In the genomic region with DNA sequence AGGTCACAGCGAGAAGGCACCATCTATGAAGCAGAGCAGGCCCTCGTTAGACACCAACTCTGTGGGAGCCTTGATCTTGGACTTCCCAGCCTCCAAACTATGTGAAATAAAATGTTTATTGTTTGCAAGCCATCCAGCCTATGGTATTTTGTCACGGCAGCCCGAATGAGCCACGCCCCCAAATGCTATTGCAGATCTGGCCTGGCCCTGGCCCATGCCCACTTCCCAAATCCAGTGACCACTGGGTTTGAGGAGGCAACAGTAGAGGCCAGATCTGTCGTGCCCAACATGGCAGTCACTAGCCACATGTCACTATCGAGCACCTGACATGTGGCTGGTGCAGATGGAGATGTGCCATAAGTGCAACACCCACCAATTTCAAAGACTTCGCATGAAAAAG, we compare ENCODE assay signal across 22 cellular contexts. TPM values are rescaled to one million over a fixed set of nuclear protein-coding genes. Genes with fewer than 3 reads are reported as not detected.
DNase-seq lines count a peak whose midpoint lies in the region; ATAC-seq lines count a peak whose summit lies in the region.
"Had no signal": no experiment of that assay in that cellular context is flagged by ENCODE, and none has a peak within 500 bp of the region (broad histone marks: within the 10 kb centered on the region; RNA-seq: fewer than 3 reads in every experiment).

No MANE protein-coding gene starts in this region.

- POLR2A ChIA-PET in activated CD4-positive, alpha-beta T cell treated with anti-CD3 and anti-CD28 coated beads for 36 hours (lab: Charles Lee), result interaction anchor here (1.1 to 4.4 kb wide), 3 partner anchors 9 to 170 kb away, joined by 5 to 64 read pairs (median 7); partner anchors contain the start of genes FBXW11 and STK10

- peaks cover 30% of the 10 kb centered on the region for H3K36me3 Mint-ChIP-seq in activated CD4-positive, alpha-beta T cell treated with anti-CD3 and anti-CD28 coated beads for 36 hours (ENCODE audit: low read depth)
- peaks cover 5% of the 10 kb centered on the region for H3K36me3 Mint-ChIP-seq in IgD-negative memory B cell
- peaks cover 87% of the 10 kb centered on the region for H3K36me3 Mint-ChIP-seq in activated T-helper 17 cell treated with anti-CD3 and anti-CD28 coated beads, Interleukin-2, amount 50 U/mL, for 72 hours (ENCODE audit: low read depth)
- no peaks in the 10 kb centered on the region for H3K36me3 Mint-ChIP-seq in natural killer cell treated with Interleukin-12 subunit alpha and Interleukin-12 subunit beta and Interleukin-15 and Interleukin-18, amount 100 ng/mL, for 72 hours

- no peak overlapping the region for H3K27ac ChIP-seq in substantia nigra (ENCODE audit: low read depth, low read length, poor library complexity, severe bottlenecking)
- H3K27ac ChIP-seq: cardiac muscle cell had no signal

- H3K4me1 Mint-ChIP-seq in activated CD4-positive, alpha-beta T cell treated with anti-CD3 and anti-CD28 coated beads for 36 hours, result peaks cover 97% of the 10 kb centered on the region
- peaks cover 66 to 73% (median 67%) of the 10 kb centered on the region in 3 donors for H3K4me1 Mint-ChIP-seq in IgD-negative memory B cell
- H3K4me1 Mint-ChIP-seq in activated T-helper 17 cell treated with anti-CD3 and anti-CD28 coated beads, Interleukin-2, amount 50 U/mL, for 72 hours, result peaks cover 58% of the 10 kb centered on the region
- H3K4me1 Mint-ChIP-seq in natural killer cell treated with Interleukin-12 subunit alpha and Interleukin-12 subunit beta and Interleukin-15 and Interleukin-18, amount 100 ng/mL, for 72 hours (ENCODE audit: low read depth in 2 of 2), result peaks cover 77 to 80% of the 10 kb centered on the region in 2 donors

- CTCF ChIA-PET in activated CD4-positive, alpha-beta T cell treated with anti-CD3 and anti-CD28 coated beads for 36 hours (lab: Charles Lee), result interaction anchor here (0.6 to 5.0 kb wide), 2 partner anchors 9 to 188 kb away, joined by 3 to 83 read pairs; partner anchors contain the start of gene STK10

- intact Hi-C loops in activated CD4-positive, alpha-beta T cell treated with anti-CD3 and anti-CD28 coated beads for 36 hours (cut with DNase I, micrococcal nuclease), result loop anchor here (5.0 to 10.0 kb wide), 6 partner anchors 45 to 1902 kb away; partner anchors contain the start of genes CREBRF (in 1 of the 2), DUSP1 (in 1 of the 2) and NPM1 (in 1 of the 2)
- intact Hi-C loops in left colon (cut with DNase I, micrococcal nuclease), result no loop called here

- no peaks in the 10 kb centered on the region for H3K27me3 Mint-ChIP-seq in activated CD4-positive, alpha-beta T cell treated with anti-CD3 and anti-CD28 coated beads for 36 hours
- no peaks in the 10 kb centered on the region for H3K27me3 Mint-ChIP-seq in IgD-negative memory B cell
- H3K27me3 Mint-ChIP-seq in activated T-helper 17 cell treated with anti-CD3 and anti-CD28 coated beads, Interleukin-2, amount 50 U/mL, for 72 hours, result no peaks in the 10 kb centered on the region
- no peaks in the 10 kb centered on the region for H3K27me3 Mint-ChIP-seq in natural killer cell treated with Interleukin-12 subunit alpha and Interleukin-12 subunit beta and Interleukin-15 and Interleukin-18, amount 100 ng/mL, for 72 hours

- no peak for ATAC-seq in activated CD4-positive, alpha-beta T cell treated with anti-CD3 and anti-CD28 coated beads for 36 hours
- no peak for ATAC-seq in activated T-helper 17 cell treated with anti-CD3 and anti-CD28 coated beads, Interleukin-2, amount 50 U/mL, for 72 hours (replicated peaks)
- no peak for ATAC-seq in natural killer cell treated with Interleukin-12 subunit alpha and Interleukin-12 subunit beta and Interleukin-15 and Interleukin-18, amount 100 ng/mL, for 72 hours
- ATAC-seq in left colon, result no peak
- ATAC-seq: WTC11 had no signal

- peak overlapping the region; percentile 75 for H3K4me3 Mint-ChIP-seq in activated CD4-positive, alpha-beta T cell treated with anti-CD3 and anti-CD28 coated beads for 36 hours
- H3K4me3 Mint-ChIP-seq in IgD-negative memory B cell, result peak overlapping the region in 3 of 4 donors; percentile 80 to 97 (median 91)
- peak overlapping the region; percentile 97 for H3K4me3 Mint-ChIP-seq in activated T-helper 17 cell treated with anti-CD3 and anti-CD28 coated beads, Interleukin-2, amount 50 U/mL, for 72 hours
- peak overlapping the region; percentile 90 for H3K4me3 Mint-ChIP-seq in natural killer cell treated with Interleukin-12 subunit alpha and Interleukin-12 subunit beta and Interleukin-15 and Interleukin-18, amount 100 ng/mL, for 72 hours
- H3K4me3 Mint-ChIP-seq: H9, WTC11 had no signal

- H3K27ac Mint-ChIP-seq in activated CD4-positive, alpha-beta T cell treated with anti-CD3 and anti-CD28 coated beads for 36 hours, result peak overlapping the region; percentile 99
- H3K27ac Mint-ChIP-seq in IgD-negative memory B cell, result peak overlapping the region; percentile 93 to 97 (median 97)
- peak overlapping the region; percentile 98 for H3K27ac Mint-ChIP-seq in activated T-helper 17 cell treated with anti-CD3 and anti-CD28 coated beads, Interleukin-2, amount 50 U/mL, for 72 hours
- peak overlapping the region; percentile 97 to 99 for H3K27ac Mint-ChIP-seq in natural killer cell treated with Interleukin-12 subunit alpha and Interleukin-12 subunit beta and Interleukin-15 and Interleukin-18, amount 100 ng/mL, for 72 hours
- H3K27ac Mint-ChIP-seq: H9, WTC11 had no signal

- H3K9me3 Mint-ChIP-seq in activated CD4-positive, alpha-beta T cell treated with anti-CD3 and anti-CD28 coated beads for 36 hours (ENCODE audit: low read depth), result no peaks in the 10 kb centered on the region
- no peaks in the 10 kb centered on the region for H3K9me3 Mint-ChIP-seq in IgD-negative memory B cell
- no peaks in the 10 kb centered on the region for H3K9me3 Mint-ChIP-seq in activated T-helper 17 cell treated with anti-CD3 and anti-CD28 coated beads, Interleukin-2, amount 50 U/mL, for 72 hours
- no peaks in the 10 kb centered on the region for H3K9me3 Mint-ChIP-seq in natural killer cell treated with Interleukin-12 subunit alpha and Interleukin-12 subunit beta and Interleukin-15 and Interleukin-18, amount 100 ng/mL, for 72 hours
- H3K9me3 Mint-ChIP-seq: H9 had no signal

- DNase-seq in activated CD4-positive, alpha-beta T cell treated with anti-CD3 and anti-CD28 coated beads for 36 hours, result no peak
- no peak for DNase-seq in activated CD4-positive, alpha-beta T cell treated with anti-CD3 and anti-CD28 coated beads, Interleukin-2, amount 50 U/mL, for 4 hours
- no peak for DNase-seq in natural killer cell treated with Interleukin-12 subunit alpha and Interleukin-12 subunit beta and Interleukin-15 and Interleukin-18, amount 100 ng/mL, for 72 hours (ENCODE audit: low spot score)
- DNase-seq in left colon (no peak), NCI-H1092 (lab: John Stamatoyannopoulos, UW) (no peak), substantia nigra (lab: John Stamatoyannopoulos, UW) (no peak)
- DNase-seq: DMS79 treated with DMSO at 0.1 percent for 48 hours; effector CD4-positive, alpha-beta T cell; glutamatergic neuron; H9; Kasumi-1; mammary epithelial cell; NCI-H1436 treated with DMSO at 0.1 percent for 48 hours; NCI-H2171 treated with DMSO at 0.1 percent for 48 hours; RPMI8226 had no signal

RNA-seq across cellular contexts. Expression of gene STK10, which starts 10.8 kb away (rescaled TPM):
- total RNA-seq in activated CD4-positive, alpha-beta T cell treated with anti-CD3 and anti-CD28 coated beads for 36 hours, result 100 to 1,000 TPM in 1 of 2 experiments, 10 to 100 TPM in 1; 83.1 to 144 TPM
- 87.9 TPM for polyA plus RNA-seq in IgD-negative memory B cell
- total RNA-seq in activated T-helper 17 cell treated with anti-CD3 and anti-CD28 coated beads, Interleukin-2, amount 50 U/mL, for 72 hours, result 100 to 1,000 TPM; 140 to 158 TPM
- 100 to 1,000 TPM; 199 to 218 TPM for total RNA-seq in natural killer cell treated with Interleukin-12 subunit alpha and Interleukin-12 subunit beta and Interleukin-15 and Interleukin-18, amount 100 ng/mL, for 72 hours
- 10 to 100 TPM; 32.6 to 35.7 TPM for total RNA-seq in left colon

RNA-seq across cellular contexts. Expression of gene EFCAB9, which starts 16.7 kb away (rescaled TPM):
- not detected for total RNA-seq in activated CD4-positive, alpha-beta T cell treated with anti-CD3 and anti-CD28 coated beads for 36 hours
- polyA plus RNA-seq in IgD-negative memory B cell, result not detected
- total RNA-seq in activated T-helper 17 cell treated with anti-CD3 and anti-CD28 coated beads, Interleukin-2, amount 50 U/mL, for 72 hours, result not detected
- total RNA-seq in natural killer cell treated with Interleukin-12 subunit alpha and Interleukin-12 subunit beta and Interleukin-15 and Interleukin-18, amount 100 ng/mL, for 72 hours, result not detected
- total RNA-seq in left colon, result not detected
- total RNA-seq: A172, cardiac muscle cell, H9, mammary epithelial cell, ureter, WTC11 had no signal
- polyA plus RNA-seq: cardiac muscle cell, mammary epithelial cell, neural cell had no signal

Comparison
In these comparisons a context has a peak if more than half of its experiments do, and no peak if none do; other contexts are left out.
1. intact Hi-C loops: an anchor here in activated CD4-positive, alpha-beta T cell treated with anti-CD3 and anti-CD28 coated beads for 36 hours (5.0 to 10.0 kb wide); none called in left colon.